1 cellular context compared by ENCODE assay signal in the genomic region with DNA sequence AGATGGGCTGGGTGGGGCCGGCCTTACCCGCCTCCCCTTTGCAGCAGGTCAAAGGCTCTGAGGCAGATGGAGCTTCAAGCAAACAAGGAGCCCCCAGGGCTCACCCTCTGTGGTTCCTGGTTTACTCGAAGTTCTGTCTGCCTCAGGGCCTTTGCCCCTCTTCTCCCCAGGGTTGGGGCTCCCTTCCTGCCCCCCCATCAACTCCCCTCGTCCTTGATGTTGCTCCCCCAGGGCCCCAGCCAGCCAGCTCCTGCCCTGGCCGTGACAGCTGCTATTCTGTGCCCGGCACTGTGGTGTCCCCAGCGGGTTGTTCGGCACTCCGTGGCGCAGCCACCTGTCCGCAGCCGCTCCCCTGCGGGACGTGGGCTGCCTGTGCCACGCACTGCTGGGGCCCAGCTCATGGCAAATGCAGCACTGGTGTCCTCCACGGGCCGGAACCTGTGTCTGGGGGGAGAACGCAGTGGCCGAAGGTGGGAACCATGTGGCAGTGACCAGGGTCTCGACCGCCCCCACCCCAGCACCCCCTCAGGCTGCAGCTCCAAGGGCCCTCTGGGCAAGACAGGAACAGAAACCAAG.
TF ChIP-seq lines count a peak whose summit lies in the region.

No MANE protein-coding gene starts in this region.

TF ChIP-seq in H1, 55 proteins besides CTCF, POLR2A, EP300 and RAD21:
- TF ChIP-seq SP4 (IDR thresholded peaks at IDR 0.05; ENCODE audit: low read length) (no peak), BCL11A (IDR thresholded peaks at IDR 0.05; ENCODE audit: low read depth in 2 of 2, low read length in 2 of 2) (no peak), CHD2 (IDR thresholded peaks at IDR 0.05; ENCODE audit: low read length) (no peak), CBX5 (IDR thresholded peaks at IDR 0.05; ENCODE audit: low read depth, low read length) (no peak), TAF1 (IDR thresholded peaks at IDR 0.05; ENCODE audit: low read depth, low read length) (no peak), CHD1 (IDR thresholded peaks at IDR 0.05; ENCODE audit: low read depth, low read length) (no peak), POU5F1 (IDR thresholded peaks at IDR 0.05; ENCODE audit: low read depth, low read length) (no peak), FOSL1 (IDR thresholded peaks at IDR 0.05; ENCODE audit: insufficient read depth, low read depth, low read length) (no peak), MAFK (IDR thresholded peaks at IDR 0.05; ENCODE audit: low read depth, low read length) (no peak), NRF1 (IDR thresholded peaks at IDR 0.05; ENCODE audit: low read depth, low read length) (no peak), TBP (IDR thresholded peaks at IDR 0.05; ENCODE audit: low read depth, low read length) (no peak), HDAC6 (IDR thresholded peaks at IDR 0.05; ENCODE audit: low read depth, low read length) (no peak)
TF ChIP-seq in H1: peak in this region for 0.
